In genomic region chrX:120839506-120839905, GRCh38 we compare ENCODE assay signal across 23 cellular contexts. TPM values are rescaled to one million over a fixed set of nuclear protein-coding genes. Genes with fewer than 3 reads are reported as not detected.
DNase-seq lines count a peak whose midpoint lies in the region; TF ChIP-seq lines count a peak whose summit lies in the region.
"Had no signal": no experiment of that assay in that cellular context is flagged by ENCODE, and none has a peak within 500 bp of the region (broad histone marks: within the 10 kb centered on the region; RNA-seq: fewer than 3 reads in every experiment).

No MANE protein-coding gene starts in this region.

- no peak overlapping the region for H3K4me3 ChIP-seq in AG10803 (ENCODE audit: low read length)
- H3K4me3 ChIP-seq in astrocyte of the spinal cord (ENCODE audit: low read depth, low read length), result no peak overlapping the region
- H3K4me3 ChIP-seq: thyroid gland had no signal

- in situ Hi-C loops in astrocyte of the spinal cord (cut with HindIII; ENCODE audit: low sequenced_read_pairs), result no loop called here

- TF ChIP-seq CTCF in AG10803 (conservative IDR thresholded peaks at IDR 0.05; ENCODE audit: low read length) (no peak), HFFc6 (IDR thresholded peaks at IDR 0.05) (no peak), astrocyte of the spinal cord (IDR thresholded peaks at IDR 0.05; ENCODE audit: low read depth, low read length) (no peak)

- no peaks in the 10 kb centered on the region for H3K9me3 Mint-ChIP-seq in HFFc6

- no peak overlapping the region for H3K27ac Mint-ChIP-seq in HFFc6
- H3K27ac Mint-ChIP-seq: activated CD4-positive, alpha-beta T cell treated with anti-CD3 and anti-CD28 coated beads, Interleukin-2, amount 10 ng/mL, durations not matched to agents 24 days and 14 days; B cell had no signal

- peaks cover 16% of the 10 kb centered on the region for H3K4me1 Mint-ChIP-seq in HFFc6 (ENCODE audit: low read depth)
- H3K4me1 Mint-ChIP-seq: activated CD4-positive, alpha-beta T cell treated with anti-CD3 and anti-CD28 coated beads, Interleukin-2, amount 10 ng/mL, durations not matched to agents 24 days and 14 days; B cell had no signal

- peaks cover 2% of the 10 kb centered on the region; the same call in 1 of the 2 replicates for H3K27me3 Mint-ChIP-seq in HFFc6 (ENCODE audit: insufficient read depth)
- H3K27me3 Mint-ChIP-seq: activated CD4-positive, alpha-beta T cell treated with anti-CD3 and anti-CD28 coated beads, Interleukin-2, amount 10 ng/mL, durations not matched to agents 24 days and 14 days had no signal

- DNase-seq in AG10803 (ENCODE audit: low read depth), result peak; percentile 13
- peak; percentile 53 for DNase-seq in HFFc6
- peak; percentile 44 for DNase-seq in astrocyte of the spinal cord (ENCODE audit: low read depth, low spot score)
- DNase-seq in glomerular endothelial cell (ENCODE audit: extremely low read depth, low read depth, low spot score), result peak; percentile 25
- no peak for DNase-seq in activated CD4-positive, alpha-beta T cell treated with anti-CD3 and anti-CD28 coated beads, Interleukin-2, amount 50 U/mL, for 48 hours
- DNase-seq in NCI-H2029 (lab: John Stamatoyannopoulos, UW), result no peak
- no peak for DNase-seq in activated CD8-positive, alpha-beta memory T cell treated with anti-CD3 and anti-CD28 coated beads, Interleukin-2, amount 50 U/mL, for 4 hours
- no peak for DNase-seq in activated T-cell treated with anti-CD3 and anti-CD28 coated beads, Interleukin-2, amount 50 U/mL, for 48 hours
- DNase-seq: activated CD4-positive, alpha-beta T cell treated with anti-CD3 and anti-CD28 coated beads, Interleukin-2, amount 10 ng/mL, durations not matched to agents 24 days and 14 days; activated gamma-delta T cell; amygdala; Calu3; hippocampal formation; KBM-7; kidney; NCI-H2029 treated with DMSO at 0.1 percent for 48 hours; NCI-H446 treated with DMSO at 0.1 percent for 48 hours; stimulated activated naive CD4-positive, alpha-beta T cell; thyroid gland had no signal

- no peak overlapping the region for H3K4me3 Mint-ChIP-seq in HFFc6
- H3K4me3 Mint-ChIP-seq: activated CD4-positive, alpha-beta T cell treated with anti-CD3 and anti-CD28 coated beads, Interleukin-2, amount 10 ng/mL, durations not matched to agents 24 days and 14 days; B cell had no signal

- no peaks in the 10 kb centered on the region for H3K36me3 Mint-ChIP-seq in HFFc6 (ENCODE audit: low read depth)

RNA-seq across cellular contexts. Expression of gene CT47B1, which starts 36.2 kb away (rescaled TPM):
- total RNA-seq in HFFc6 (2021; fragmentation: NEBNext Ultra II Directional; extraction: Animal tissue kit (Norgen Biotek cat#: 25700)), result not detected
- not detected in 2 replicates for total RNA-seq in glomerular endothelial cell
- total RNA-seq: activated CD4-positive, alpha-beta T cell treated with anti-CD3 and anti-CD28 coated beads, Interleukin-2, amount 10 ng/mL, durations not matched to agents 24 days and 14 days; B cell; Calu3; kidney; myocyte; osteoblast; sciatic nerve; thyroid gland had no signal

Comparison
In these comparisons a context has a peak if more than half of its experiments do, and no peak if none do; other contexts are left out.
1. DNase-seq: peak in AG10803 (single experiment), HFFc6 (single experiment), astrocyte of the spinal cord (single experiment) and glomerular endothelial cell (single experiment); none in activated CD4-positive, alpha-beta T cell treated with anti-CD3 and anti-CD28 coated beads, Interleukin-2, amount 50 U/mL, for 48 hours (0 of 2), NCI-H2029 (single experiment), activated CD8-positive, alpha-beta memory T cell treated with anti-CD3 and anti-CD28 coated beads, Interleukin-2, amount 50 U/mL, for 4 hours (single experiment) and activated T-cell treated with anti-CD3 and anti-CD28 coated beads, Interleukin-2, amount 50 U/mL, for 48 hours (0 of 2).